In the genomic region with DNA sequence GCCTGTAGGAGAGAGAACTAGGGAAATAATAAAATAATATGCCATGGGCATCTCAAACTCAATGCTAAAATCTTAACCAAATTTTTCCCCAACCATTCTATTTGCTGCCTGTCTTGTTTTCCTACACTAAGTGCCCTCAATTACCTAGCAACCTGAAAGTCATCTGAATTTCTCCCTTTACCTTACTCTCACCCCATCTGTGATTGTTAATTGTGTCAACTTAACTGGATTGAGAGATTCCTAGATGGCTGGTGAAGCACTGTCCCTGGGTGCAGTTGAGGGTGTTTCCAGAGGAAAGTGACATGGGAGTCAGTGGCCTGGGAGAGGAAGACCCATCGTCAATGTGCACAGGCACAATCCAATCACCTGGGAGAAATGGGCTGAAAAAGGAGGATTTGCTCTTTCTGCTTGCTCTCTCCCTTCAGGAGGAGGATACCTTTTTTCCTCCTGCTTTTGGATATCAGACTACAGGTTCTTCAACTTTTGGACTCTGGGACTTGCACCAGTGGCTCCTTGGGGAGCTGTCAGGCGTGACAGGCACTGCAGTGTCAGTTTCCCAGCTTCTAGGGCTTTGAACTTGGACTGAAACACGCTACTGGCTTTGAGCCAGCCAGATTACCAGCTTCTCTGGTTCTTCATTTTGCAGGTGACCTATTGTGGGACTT, we compare ENCODE assay signal across 22 cellular contexts.
DNase-seq lines count a peak whose midpoint lies in the region; ATAC-seq and TF ChIP-seq lines count a peak whose summit lies in the region.
"Had no signal": no experiment of that assay in that cellular context is flagged by ENCODE, and none has a peak within 500 bp of the region (broad histone marks: within the 10 kb centered on the region; RNA-seq: fewer than 3 reads in every experiment).

No MANE protein-coding gene starts in this region.

- no peaks in the 10 kb centered on the region for H3K4me1 ChIP-seq in H9 (ENCODE audit: insufficient read depth, low read length)
- no peaks in the 10 kb centered on the region for H3K4me1 ChIP-seq in mesendoderm (ENCODE audit: control insufficient read depth, low read depth, low read length)
- H3K4me1 ChIP-seq: Peyer's patch had no signal

- no peak overlapping the region for H2AFZ ChIP-seq in H9 (ENCODE audit: low read length)

- H2BK120ac ChIP-seq in H9 (ENCODE audit: low read depth, low read length, poor library complexity, severe bottlenecking) (no peak overlapping the region), mesendoderm (ENCODE audit: low read depth, low read length) (no peak overlapping the region)

- H3K36me3 Mint-ChIP-seq in H9 (ENCODE audit: insufficient read depth in 1 of 3, low read depth in 3 of 3): peaks cover 21 to 24% (median 23%) of the 10 kb centered on the region in 3 experiments
- peaks cover 7% of the 10 kb centered on the region for H3K36me3 Mint-ChIP-seq in T-helper 17 cell (ENCODE audit: low read depth)

- H3K27me3 ChIP-seq in H9 (ENCODE audit: insufficient read depth, low read length) (no peaks in the 10 kb centered on the region), mesendoderm (ENCODE audit: insufficient read depth, low read length, poor library complexity) (no peaks in the 10 kb centered on the region)
- H3K27me3 ChIP-seq: esophagus squamous epithelium, Peyer's patch, tibial artery had no signal

- no peak for ATAC-seq in T-helper 17 cell
- ATAC-seq in GM19328 (IDR thresholded peaks at IDR 0.05; ENCODE audit: unreplicated experiment): no peak
- ATAC-seq in HG03196 (IDR thresholded peaks at IDR 0.05; ENCODE audit: unreplicated experiment): no peak
- no peak for ATAC-seq in GM19035 (IDR thresholded peaks at IDR 0.05; ENCODE audit: unreplicated experiment)
- ATAC-seq: stimulated activated naive CD8-positive, alpha-beta T cell treated with anti-CD3 and anti-CD28 coated beads, Interleukin-15, Interleukin-2, amounts not matched to agents 100 U/mL and 50 U/mL, for 24 hours had no signal

- no peak overlapping the region for H3K4ac ChIP-seq in H9 (ENCODE audit: low read depth, low read length)
- peak overlapping the region; percentile 45 for H3K4ac ChIP-seq in mesendoderm (ENCODE audit: low read depth, low read length)

- H3K79me1 ChIP-seq in H9 (ENCODE audit: insufficient read depth, low read depth, low read length, poor library complexity, severe bottlenecking) (peaks cover 3% of the 10 kb centered on the region), mesendoderm (ENCODE audit: low read length) (peaks cover 7% of the 10 kb centered on the region)

- H3K27ac ChIP-seq in H9 (ENCODE audit: insufficient read length, low read depth, low read length) (no peak overlapping the region), mesendoderm (ENCODE audit: low read depth, low read length) (no peak overlapping the region)
- H3K27ac ChIP-seq: Peyer's patch, psoas muscle, SK-N-MC, WERI-Rb-1 had no signal

- H3K23ac ChIP-seq in H9 (ENCODE audit: insufficient read length, low read depth, low read length) (no peak overlapping the region), mesendoderm (ENCODE audit: low read length) (no peak overlapping the region)

- H3T11ph ChIP-seq in H9 (ENCODE audit: low read length): no peak overlapping the region

- no peaks in the 10 kb centered on the region for H3K23me2 ChIP-seq in H9 (ENCODE audit: insufficient read length, low read depth, low read length, poor library complexity, severe bottlenecking)

- H3K14ac ChIP-seq in H9 (ENCODE audit: insufficient read depth, low read length): no peak overlapping the region

- H4K5ac ChIP-seq in H9 (ENCODE audit: insufficient read length, low read depth, low read length): no peak overlapping the region
- H4K5ac ChIP-seq in mesendoderm (ENCODE audit: low read length): no peak overlapping the region

- H2AK5ac ChIP-seq in H9 (ENCODE audit: insufficient read length, low read length) (no peak overlapping the region), mesendoderm (ENCODE audit: low read length) (no peak overlapping the region)

- H3K9me3 ChIP-seq in H9 (ENCODE audit: control insufficient read depth, low read depth, low read length) (peaks cover 9% of the 10 kb centered on the region), T-helper 17 cell (ENCODE audit: control insufficient read depth, low read length, poor library complexity, severe bottlenecking) (no peaks in the 10 kb centered on the region)
- H3K9me3 ChIP-seq: Peyer's patch, psoas muscle, tibial artery had no signal

- H3K27me3 Mint-ChIP-seq in H9 (ENCODE audit: low read depth) (no peaks in the 10 kb centered on the region), T-helper 17 cell (no peaks in the 10 kb centered on the region)

- no peak overlapping the region for H3K9ac ChIP-seq in H9 (ENCODE audit: extremely low read depth, insufficient read length, low read length)
- H3K9ac ChIP-seq in mesendoderm (ENCODE audit: low read length): no peak overlapping the region

- WGBS in H9 (ENCODE audit: extremely low coverage, insufficient read length, low lambda C conversion rate): no CpG with 5 or more reads among the region's 3 CpGs
- no CpG with 5 or more reads among the region's 3 CpGs for WGBS in mesendoderm (ENCODE audit: extremely low coverage, insufficient coverage, low lambda C conversion rate)

- no peak overlapping the region for H4K91ac ChIP-seq in H9 (ENCODE audit: insufficient read length, low read depth, low read length)

- H2BK15ac ChIP-seq in H9 (ENCODE audit: low read depth, low read length): no peak overlapping the region
- no peak overlapping the region for H2BK15ac ChIP-seq in mesendoderm (replicated peaks; ENCODE audit: low read depth)

- no peak overlapping the region for H3K4me3 ChIP-seq in mesendoderm (ENCODE audit: low read length)
- H3K4me3 ChIP-seq: esophagus squamous epithelium, Peyer's patch, psoas muscle, SK-N-MC, tibial artery had no signal

- no peak overlapping the region for H4K8ac ChIP-seq in H9 (replicated peaks; ENCODE audit: insufficient read length, low read depth, low read length)
- no peak overlapping the region for H4K8ac ChIP-seq in mesendoderm (ENCODE audit: low read depth, low read length)

- H3K18ac ChIP-seq in H9 (ENCODE audit: insufficient read length, low read depth, low read length) (no peak overlapping the region), mesendoderm (ENCODE audit: low read length) (no peak overlapping the region)

- H3K4me1 Mint-ChIP-seq in H9 (no peaks in the 10 kb centered on the region), T-helper 17 cell (peaks cover 35% of the 10 kb centered on the region)
- H3K4me1 Mint-ChIP-seq: nephron had no signal

- H2BK20ac ChIP-seq in H9 (ENCODE audit: low read depth, low read length, poor library complexity, severe bottlenecking): no peak overlapping the region

- H3K4me2 ChIP-seq in H9 (ENCODE audit: insufficient read depth, insufficient read length, low read length) (no peak overlapping the region), mesendoderm (ENCODE audit: low read length) (no peak overlapping the region)

- no peaks in the 10 kb centered on the region for H4K20me1 ChIP-seq in H9 (ENCODE audit: control insufficient read depth, insufficient read depth, insufficient read length)

- H3K27ac Mint-ChIP-seq in H9 (peak overlapping the region; percentile 3 to 61 (median 20); a peak in 1 of 7 replicates), T-helper 17 cell (peak overlapping the region; percentile 61)

- H3K4me3 Mint-ChIP-seq in H9: no peak overlapping the region
- H3K4me3 Mint-ChIP-seq in T-helper 17 cell: no peak overlapping the region
- H3K4me3 Mint-ChIP-seq: nephron had no signal

- no peak for TF ChIP-seq CTCF in H9 (conservative IDR thresholded peaks at IDR 0.05)

- H3K79me2 ChIP-seq in H9 (ENCODE audit: insufficient read depth, low read length) (no peaks in the 10 kb centered on the region; the same call in 1 of the 2 replicates), mesendoderm (ENCODE audit: control insufficient read depth, insufficient read depth, low read length) (no peaks in the 10 kb centered on the region)

- no peak overlapping the region for H3K56ac ChIP-seq in H9 (ENCODE audit: insufficient read length, low read depth, low read length)
- H3K56ac ChIP-seq in mesendoderm (ENCODE audit: low read length): no peak overlapping the region

- no peak overlapping the region for H2BK12ac ChIP-seq in H9 (ENCODE audit: insufficient read length, low read depth, low read length)

- H3K9me3 Mint-ChIP-seq in H9: peaks cover 22 to 23% of the 10 kb centered on the region in 2 experiments

- peak; percentile 82 for DNase-seq in DMS79 (lab: John Stamatoyannopoulos, UW)
- no peak for DNase-seq in H9
- DNase-seq in T-helper 17 cell: no peak
- DNase-seq in mesendoderm: no peak
- DNase-seq: activated CD4-positive, alpha-beta T cell treated with anti-CD3 and anti-CD28 coated beads, Interleukin-2, amount 50 U/mL, for 48 hours; amygdala; effector CD8-positive, alpha-beta T cell; esophagus squamous epithelium; NCI-H1092 treated with DMSO at 0.1 percent for 48 hours; NK-92 treated with Interleukin-12 subunit alpha and Interleukin-12 subunit beta, amount 100 ng/mL, for 24 hours; Peyer's patch; psoas muscle; small intestine; stimulated activated CD4-positive, alpha-beta T cell treated with anti-CD3 and anti-CD28 coated beads, Interleukin-2, amount 100 ng/mL, for 48 hours; stimulated activated naive CD8-positive, alpha-beta T cell treated with anti-CD3 and anti-CD28 coated beads, Interleukin-15, Interleukin-2, amounts not matched to agents 100 U/mL and 50 U/mL, for 24 hours; tibial artery; WERI-Rb-1 had no signal

- H2BK5ac ChIP-seq in H9 (ENCODE audit: insufficient read length, low read length): no peak overlapping the region
- no peak overlapping the region for H2BK5ac ChIP-seq in mesendoderm (ENCODE audit: low read length)

- H3K36me3 ChIP-seq in mesendoderm (ENCODE audit: control insufficient read depth, insufficient read depth, low read length): no peaks in the 10 kb centered on the region
